Comparison of ENCODE assay signal across 14 cellular contexts in the genomic region with DNA sequence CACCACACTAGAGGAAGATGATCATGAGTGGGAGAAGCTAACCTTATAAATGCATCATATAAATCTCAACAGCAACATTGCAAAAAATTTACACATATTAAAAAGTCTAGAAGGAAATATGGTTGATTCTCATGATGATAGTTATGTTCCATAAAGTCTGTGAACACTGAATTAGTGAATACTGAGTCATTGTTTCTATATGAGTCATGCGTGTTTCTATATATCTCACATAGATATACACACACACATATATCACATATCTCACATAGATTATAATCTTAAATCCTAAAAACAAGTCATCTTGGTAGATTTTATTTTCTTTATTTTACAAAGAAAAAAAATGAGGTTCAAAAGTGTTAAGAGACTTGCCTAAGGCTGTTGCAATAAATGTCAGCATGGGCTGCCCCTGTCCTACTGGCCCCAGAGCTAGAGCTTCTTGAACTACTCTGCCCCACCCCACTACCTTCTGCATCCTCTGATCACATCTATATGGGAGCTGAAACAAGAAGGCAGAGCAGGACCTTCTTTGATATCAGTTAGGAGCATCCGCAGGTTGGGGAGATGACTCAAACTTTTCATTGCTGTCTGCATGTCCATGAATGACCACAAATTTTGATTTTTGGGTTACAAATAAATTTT.
DNase-seq lines count a peak whose midpoint lies in the region; ATAC-seq and TF ChIP-seq lines count a peak whose summit lies in the region.
"Had no signal": no experiment of that assay in that cellular context is flagged by ENCODE, and none has a peak within 500 bp of the region (broad histone marks: within the 10 kb centered on the region; RNA-seq: fewer than 3 reads in every experiment).

No MANE protein-coding gene starts in this region.

- no peaks in the 10 kb centered on the region for H3K36me3 ChIP-seq in left ventricle myocardium inferior
- H3K36me3 ChIP-seq: HAP-1, neural progenitor cell, suprapubic skin had no signal

- H3K9me3 Mint-ChIP-seq in activated T-cell treated with anti-CD3 and anti-CD28 coated beads, Interleukin-2, amount 50 U/mL, for 4 hours = peaks cover 5% of the 10 kb centered on the region

- no peaks in the 10 kb centered on the region for H3K36me3 Mint-ChIP-seq in activated T-cell treated with anti-CD3 and anti-CD28 coated beads, Interleukin-2, amount 50 U/mL, for 4 hours (ENCODE audit: insufficient read depth)
- H3K36me3 Mint-ChIP-seq: CD8-positive, alpha-beta memory T cell; neural progenitor cell had no signal

- peaks cover 2% of the 10 kb centered on the region for H3K4me1 Mint-ChIP-seq in activated T-cell treated with anti-CD3 and anti-CD28 coated beads, Interleukin-2, amount 50 U/mL, for 4 hours (ENCODE audit: low read depth)
- H3K4me1 Mint-ChIP-seq: CD8-positive, alpha-beta memory T cell; neural progenitor cell had no signal

- no peak overlapping the region for H3K27ac ChIP-seq in left ventricle myocardium inferior (replicated peaks)
- H3K27ac ChIP-seq: neural progenitor cell, suprapubic skin had no signal

- intact Hi-C loops in left ventricle myocardium inferior (cut with micrococcal nuclease) = no loop called here

- no peaks in the 10 kb centered on the region for H3K4me1 ChIP-seq in left ventricle myocardium inferior
- H3K4me1 ChIP-seq: neural progenitor cell, suprapubic skin had no signal

- ATAC-seq in GM18499 (IDR thresholded peaks at IDR 0.05; ENCODE audit: insufficient read depth, unreplicated experiment) (peak; percentile 92), GM19043 (IDR thresholded peaks at IDR 0.05; ENCODE audit: low read depth, unreplicated experiment) (peak; percentile 92), HG02981 (IDR thresholded peaks at IDR 0.05; ENCODE audit: unreplicated experiment) (peak; percentile 72), GM21717 (IDR thresholded peaks at IDR 0.05; ENCODE audit: unreplicated experiment) (no peak)
- ATAC-seq in activated T-cell treated with anti-CD3 and anti-CD28 coated beads, Interleukin-2, amount 50 U/mL, for 4 hours = peak; percentile 83 to 93

- H3K27me3 ChIP-seq in left ventricle myocardium inferior (ENCODE audit: low read depth) = no peaks in the 10 kb centered on the region
- H3K27me3 ChIP-seq: neural progenitor cell, suprapubic skin had no signal

- no peak for TF ChIP-seq CTCF in left ventricle myocardium inferior (IDR thresholded peaks at IDR 0.05; ENCODE audit: borderline replicate concordance)

- peaks cover 14% of the 10 kb centered on the region for H3K9me3 ChIP-seq in left ventricle myocardium inferior (replicated peaks)
- H3K9me3 ChIP-seq: HAP-1, suprapubic skin had no signal

- H3K4me3 ChIP-seq in left ventricle myocardium inferior = no peak overlapping the region
- H3K4me3 ChIP-seq: HAP-1, neural progenitor cell, suprapubic skin had no signal

- H3K27me3 Mint-ChIP-seq in activated T-cell treated with anti-CD3 and anti-CD28 coated beads, Interleukin-2, amount 50 U/mL, for 4 hours (ENCODE audit: low read depth) = peaks cover 2% of the 10 kb centered on the region

- DNase-seq in activated T-cell treated with anti-CD3 and anti-CD28 coated beads, Interleukin-2, amount 50 U/mL, for 4 hours = no peak
- DNase-seq in COR-L47 (lab: John Stamatoyannopoulos, UW) = no peak
- no peak for DNase-seq in left ventricle myocardium inferior
- DNase-seq: CD8-positive, alpha-beta memory T cell; NCI-H2081 treated with DMSO at 0.1 percent for 48 hours; OCI-M1 had no signal

- H3K4me3 Mint-ChIP-seq in activated T-cell treated with anti-CD3 and anti-CD28 coated beads, Interleukin-2, amount 50 U/mL, for 4 hours = no peak overlapping the region
- H3K4me3 Mint-ChIP-seq: CD8-positive, alpha-beta memory T cell; neural progenitor cell; T-helper 1 cell treated with Interleukin-12 subunit alpha and Interleukin-12 subunit beta and Interleukin-4 antibody, amounts not matched to agents 30 μg/mL and 1 μg/mL, for 36 hours had no signal
